Comparison of ENCODE assay signal across 2 cellular contexts in genomic region chr6:33731751-33732282, GRCh38.
A peak's percentile ranks its signal among the peaks of the same experiment; 100 is the strongest.
TF ChIP-seq lines count a peak whose summit lies in the region.

No MANE protein-coding gene starts in this region.

TF ChIP-seq in liver, 16 proteins besides CTCF, POLR2A, EP300 and RAD21:
- TF ChIP-seq TAF1 (conservative IDR thresholded peaks at IDR 0.05) (no peak), NR2F2 (IDR thresholded peaks at IDR 0.05) (peak; percentile 25), SP1 (IDR thresholded peaks at IDR 0.05) (peak; percentile 46), RXRA (IDR thresholded peaks at IDR 0.05) (peak in 1 of 2 donors; percentile 36), HNF4A (conservative IDR thresholded peaks at IDR 0.05) (peak in 1 of 2 donors; percentile 32)

TF ChIP-seq in HepG2, 621 proteins besides CTCF, POLR2A, EP300 and RAD21:
- TF ChIP-seq KLF12 (CRISPR knock-in tag; IDR thresholded peaks at IDR 0.05; ENCODE audit: borderline replicate concordance) (no peak), XRCC5 (optimal IDR thresholded peaks at IDR 0.05; ENCODE audit: low read length) (no peak), NR3C1 (CRISPR knock-in tag; IDR thresholded peaks at IDR 0.05) (no peak), FOXJ3 (CRISPR knock-in tag; IDR thresholded peaks at IDR 0.05; ENCODE audit: borderline replicate concordance) (no peak), TERF1 (CRISPR knock-in tag; IDR thresholded peaks at IDR 0.05) (no peak), ZNF143 (CRISPR knock-in tag; IDR thresholded peaks at IDR 0.05) (no peak), MYC (CRISPR knock-in tag; IDR thresholded peaks at IDR 0.05; ENCODE audit: borderline replicate concordance) (no peak), ZNF644 (CRISPR knock-in tag; IDR thresholded peaks at IDR 0.05; ENCODE audit: low read depth) (no peak), ZNF251 (CRISPR knock-in tag; IDR thresholded peaks at IDR 0.05) (no peak), STAT5B (CRISPR knock-in tag; IDR thresholded peaks at IDR 0.05) (no peak)
